ENCODE assay signal across 8 cellular contexts in genomic region chr7:111560773-111561658, GRCh38. TPM values are rescaled to one million over a fixed set of nuclear protein-coding genes. Genes with fewer than 3 reads are reported as not detected.
DNase-seq lines count a peak whose midpoint lies in the region; ATAC-seq and TF ChIP-seq lines count a peak whose summit lies in the region.

No MANE protein-coding gene starts in this region.

- peak overlapping the region; percentile 69 for H3K4me2 ChIP-seq in neuronal stem cell (ENCODE audit: insufficient read depth, low read length, poor library complexity, severe bottlenecking)

- H3K4me3 ChIP-seq in epithelial cell of proximal tubule (ENCODE audit: low read depth, low read length) (peak overlapping the region; percentile 70), neuronal stem cell (ENCODE audit: low read length in 2 of 2) (peak overlapping the region; percentile 66 to 94)

- peak overlapping the region; percentile 89 for H3K27ac Mint-ChIP-seq in activated T-cell treated with anti-CD3 and anti-CD28 coated beads, Interleukin-2, amount 50 U/mL, for 72 hours

- TF ChIP-seq CTCF in epithelial cell of proximal tubule (conservative IDR thresholded peaks at IDR 0.05; ENCODE audit: low read depth, low read length): no peak

- no peak overlapping the region for H3K23ac ChIP-seq in neuronal stem cell (ENCODE audit: low read depth, low read length, poor library complexity)

- no peak overlapping the region for H3K27ac ChIP-seq in neuronal stem cell (replicated peaks; ENCODE audit: low read length)

- H3K36me3 Mint-ChIP-seq in activated T-cell treated with anti-CD3 and anti-CD28 coated beads, Interleukin-2, amount 50 U/mL, for 72 hours (ENCODE audit: insufficient read depth in 2 of 2): peaks cover 14 to 15% of the 10 kb centered on the region in 2 donors

- peaks cover 46% of the 10 kb centered on the region for H3K4me1 Mint-ChIP-seq in activated T-cell treated with anti-CD3 and anti-CD28 coated beads, Interleukin-2, amount 50 U/mL, for 72 hours (ENCODE audit: low read depth)

- no peak overlapping the region for H3K18ac ChIP-seq in neuronal stem cell (ENCODE audit: low read length)

- no peak for DNase-seq in activated T-cell treated with anti-CD3 and anti-CD28 coated beads, Interleukin-2, amount 50 U/mL, for 72 hours
- no peak for DNase-seq in activated T-cell treated with anti-CD3 and anti-CD28 coated beads, Interleukin-2, amount 50 U/mL, for 1 hour
- DNase-seq in RPMI8226 (peak; percentile 64), epithelial cell of proximal tubule (ENCODE audit: low read depth) (peak; percentile 55), neuronal stem cell (ENCODE audit: low spot score) (no peak), GDM1 (lab: John Stamatoyannopoulos, UW) (no peak)

- H3K4me3 Mint-ChIP-seq in activated T-cell treated with anti-CD3 and anti-CD28 coated beads, Interleukin-2, amount 50 U/mL, for 72 hours: peak overlapping the region; percentile 89 to 95

- H3K4ac ChIP-seq in neuronal stem cell (ENCODE audit: low read length): no peak overlapping the region

- H2AFZ ChIP-seq in neuronal stem cell (ENCODE audit: low read length): peak overlapping the region; percentile 96

- H3K4me1 ChIP-seq in neuronal stem cell (ENCODE audit: control insufficient read depth in 2 of 2, insufficient read depth in 1 of 2, low read depth in 1 of 2, low read length in 2 of 2): peaks cover 0 to 9% of the 10 kb centered on the region in 2 donors

- WGBS in neuronal stem cell (ENCODE audit: extremely low coverage in 2 of 2, insufficient read length in 2 of 2, insufficient replicate concordance in 1 of 2), 2 donors: no CpG with 5 or more reads among the region's 4 CpGs

- no peaks in the 10 kb centered on the region for H3K79me1 ChIP-seq in neuronal stem cell (ENCODE audit: low read depth, low read length)

- no peak for ATAC-seq in activated T-cell treated with anti-CD3 and anti-CD28 coated beads, Interleukin-2, amount 50 U/mL, for 72 hours (replicated peaks in 1 of 2)
- ATAC-seq in GM21515 (IDR thresholded peaks at IDR 0.05; ENCODE audit: unreplicated experiment) (no peak), HG03439 (IDR thresholded peaks at IDR 0.05; ENCODE audit: unreplicated experiment) (no peak)

- H2BK12ac ChIP-seq in neuronal stem cell (ENCODE audit: low read length): no peak overlapping the region

- no peak overlapping the region for H3K9ac ChIP-seq in neuronal stem cell (ENCODE audit: low read depth, low read length, poor library complexity)

- H2BK120ac ChIP-seq in neuronal stem cell (ENCODE audit: low read depth, low read length): no peak overlapping the region

- H4K8ac ChIP-seq in neuronal stem cell (ENCODE audit: low read depth, low read length): no peak overlapping the region

- H3K36me3 ChIP-seq in neuronal stem cell (replicated peaks in 1 of 2; ENCODE audit: control insufficient read depth in 2 of 2, insufficient read depth in 2 of 2, low read length in 2 of 2): peaks cover 0 to 4% of the 10 kb centered on the region in 2 donors

- H2BK15ac ChIP-seq in neuronal stem cell (ENCODE audit: low read length): no peak overlapping the region

- no peaks in the 10 kb centered on the region for H3K9me3 ChIP-seq in neuronal stem cell (replicated peaks in 1 of 2; ENCODE audit: control insufficient read depth in 2 of 2, insufficient read depth in 1 of 2, low read depth in 1 of 2, low read length in 2 of 2)

- H3K27me3 ChIP-seq in neuronal stem cell (ENCODE audit: control insufficient read depth in 3 of 3, insufficient read depth in 3 of 3, low read depth in 1 of 3, low read length in 3 of 3): no peaks in the 10 kb centered on the region

- no peak overlapping the region for H4K91ac ChIP-seq in neuronal stem cell (ENCODE audit: low read depth, low read length, poor library complexity)

- peaks cover 9% of the 10 kb centered on the region for H3K27me3 Mint-ChIP-seq in activated T-cell treated with anti-CD3 and anti-CD28 coated beads, Interleukin-2, amount 50 U/mL, for 72 hours (ENCODE audit: low read depth)

- no peak overlapping the region for H2BK5ac ChIP-seq in neuronal stem cell (ENCODE audit: low read length)

- H3K9me3 Mint-ChIP-seq in activated T-cell treated with anti-CD3 and anti-CD28 coated beads, Interleukin-2, amount 50 U/mL, for 72 hours: peaks cover 0 to 4% of the 10 kb centered on the region in 2 donors

- no peak overlapping the region for H3K14ac ChIP-seq in neuronal stem cell (ENCODE audit: low read length)

- no peak overlapping the region for H2AK5ac ChIP-seq in neuronal stem cell (ENCODE audit: low read depth, low read length)

RNA-seq across cellular contexts. Expression of gene IMMP2L, which starts 1.3 kb away (rescaled TPM):
- total RNA-seq in activated T-cell treated with anti-CD3 and anti-CD28 coated beads, Interleukin-2, amount 50 U/mL, for 72 hours: 10 to 100 TPM; 21.7 to 27.5 TPM
- total RNA-seq in epithelial cell of proximal tubule: 8.4 and 11.1 TPM in 2 replicates
- 13.0 TPM for polyA plus RNA-seq in neuronal stem cell (2013, experiment 1 of 2)
- polyA plus RNA-seq in neuronal stem cell (2013, experiment 2 of 2): 12.4 TPM

Comparison
In these comparisons a context has a peak if more than half of its experiments do, and no peak if none do; other contexts are left out.
1. DNase-seq: peak in RPMI8226 (single experiment) and epithelial cell of proximal tubule (single experiment); none in activated T-cell treated with anti-CD3 and anti-CD28 coated beads, Interleukin-2, amount 50 U/mL, for 72 hours (0 of 2), activated T-cell treated with anti-CD3 and anti-CD28 coated beads, Interleukin-2, amount 50 U/mL, for 1 hour (single experiment), neuronal stem cell (single experiment) and GDM1 (single experiment).